Comparison of ENCODE assay signal across 10 cellular contexts in the genomic region with DNA sequence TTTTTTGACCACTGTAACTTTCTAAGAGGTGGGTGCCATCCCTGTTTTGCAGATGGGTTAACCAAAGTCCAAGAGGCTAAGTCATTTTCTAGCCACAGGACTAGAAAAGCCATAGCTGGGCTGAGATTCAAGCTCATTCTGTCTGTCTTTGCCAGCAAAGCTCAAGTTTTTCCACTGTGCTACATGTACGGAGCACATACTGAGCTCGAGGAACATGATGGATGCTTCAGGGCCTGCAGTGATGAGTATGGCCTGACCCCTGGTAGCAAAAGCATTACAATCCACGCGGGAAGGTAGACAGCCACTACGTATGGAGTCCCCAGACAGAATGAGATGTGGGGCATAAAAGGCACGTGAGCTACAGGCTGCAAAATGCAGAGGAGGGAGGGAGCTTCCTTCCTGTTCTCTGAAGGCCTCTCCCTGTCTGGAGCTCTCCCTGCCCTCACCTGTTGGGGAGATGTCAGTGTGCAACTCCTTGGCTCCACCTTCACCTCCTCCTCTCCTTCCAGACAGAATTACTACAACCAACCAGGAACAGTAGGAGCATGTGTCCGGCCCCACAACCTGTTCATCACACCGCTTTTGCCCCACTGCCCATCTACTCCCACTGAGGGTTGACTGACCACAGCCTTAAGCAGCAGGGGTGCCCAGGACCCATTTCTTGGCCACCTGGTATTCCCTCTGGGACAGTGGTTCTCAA. TPM values are rescaled to one million over a fixed set of nuclear protein-coding genes. Genes with fewer than 3 reads are reported as not detected.
DNase-seq lines count a peak whose midpoint lies in the region; ATAC-seq and TF ChIP-seq lines count a peak whose summit lies in the region.
"Had no signal": no experiment of that assay in that cellular context is flagged by ENCODE, and none has a peak within 500 bp of the region (broad histone marks: within the 10 kb centered on the region; RNA-seq: fewer than 3 reads in every experiment).

No MANE protein-coding gene starts in this region.

- intact Hi-C loops in activated CD4-positive, alpha-beta T cell treated with anti-CD3 and anti-CD28 coated beads, Interleukin-2, amount 10 ng/mL, durations not matched to agents 24 days and 14 days (cut with micrococcal nuclease), result no loop called here

- TF ChIP-seq CTCF in foreskin keratinocyte (conservative IDR thresholded peaks at IDR 0.05) (no peak), foreskin fibroblast (IDR thresholded peaks at IDR 0.05; ENCODE audit: low read depth, low read length) (no peak)

- no peaks in the 10 kb centered on the region for H3K27me3 Mint-ChIP-seq in activated CD4-positive, alpha-beta T cell treated with anti-CD3 and anti-CD28 coated beads, Interleukin-2, amount 10 ng/mL, durations not matched to agents 24 days and 14 days
- H3K27me3 Mint-ChIP-seq in T-helper 2 cell treated with Interferon-gamma antibody and Interleukin-4, amounts not matched to agents 5 μg/mL and 100 μg/mL, for 36 hours (ENCODE audit: low read depth), result no peaks in the 10 kb centered on the region
- no peaks in the 10 kb centered on the region for H3K27me3 Mint-ChIP-seq in stimulated activated memory B cell treated with anti-CD40 and anti-IgM and Interleukin-4, amounts not matched to agents 10 μg/mL and 1 μg/mL and 100 μg/mL, for 72 hours

- H3K4me1 Mint-ChIP-seq in activated CD4-positive, alpha-beta T cell treated with anti-CD3 and anti-CD28 coated beads, Interleukin-2, amount 10 ng/mL, durations not matched to agents 24 days and 14 days, result peaks cover 75% of the 10 kb centered on the region
- peaks cover 68% of the 10 kb centered on the region for H3K4me1 Mint-ChIP-seq in T-helper 2 cell treated with Interferon-gamma antibody and Interleukin-4, amounts not matched to agents 5 μg/mL and 100 μg/mL, for 36 hours (ENCODE audit: low read depth)
- H3K4me1 Mint-ChIP-seq in stimulated activated memory B cell treated with anti-CD40 and anti-IgM and Interleukin-4, amounts not matched to agents 10 μg/mL and 1 μg/mL and 100 μg/mL, for 72 hours, result peaks cover 94% of the 10 kb centered on the region

- H3K27ac ChIP-seq in foreskin keratinocyte, result peak overlapping the region; percentile 85

- H3K36me3 Mint-ChIP-seq in activated CD4-positive, alpha-beta T cell treated with anti-CD3 and anti-CD28 coated beads, Interleukin-2, amount 10 ng/mL, durations not matched to agents 24 days and 14 days (ENCODE audit: low read depth), result peaks cover 10% of the 10 kb centered on the region
- H3K36me3 Mint-ChIP-seq in T-helper 2 cell treated with Interferon-gamma antibody and Interleukin-4, amounts not matched to agents 5 μg/mL and 100 μg/mL, for 36 hours (ENCODE audit: low read depth), result peaks cover 19% of the 10 kb centered on the region
- H3K36me3 Mint-ChIP-seq in stimulated activated memory B cell treated with anti-CD40 and anti-IgM and Interleukin-4, amounts not matched to agents 10 μg/mL and 1 μg/mL and 100 μg/mL, for 72 hours, result peaks cover 5% of the 10 kb centered on the region

- ATAC-seq in foreskin keratinocyte, result peak; percentile 45
- ATAC-seq in stimulated activated memory B cell treated with anti-CD40 and anti-IgM and Interleukin-4, amounts not matched to agents 10 μg/mL and 1 μg/mL and 100 μg/mL, for 72 hours, result no peak

- no peak overlapping the region for H3K4me3 ChIP-seq in foreskin fibroblast (ENCODE audit: low read depth in 1 of 2, low read length in 2 of 2)

- no peaks in the 10 kb centered on the region for H3K27me3 ChIP-seq in foreskin keratinocyte

- H3K4me1 ChIP-seq in foreskin keratinocyte, result peaks cover 50% of the 10 kb centered on the region

- peak; percentile 65 for DNase-seq in activated CD4-positive, alpha-beta T cell treated with anti-CD3 and anti-CD28 coated beads, Interleukin-2, amount 10 ng/mL, durations not matched to agents 24 days and 14 days
- no peak for DNase-seq in activated CD4-positive, alpha-beta T cell treated with anti-CD3 and anti-CD28 coated beads, Interleukin-2, amount 50 U/mL, for 48 hours
- no peak for DNase-seq in T-helper 2 cell treated with Interferon-gamma antibody and Interleukin-4, amounts not matched to agents 5 μg/mL and 100 μg/mL, for 36 hours (ENCODE audit: low spot score)
- DNase-seq in foreskin keratinocyte (no peak), retina (no peak), foreskin fibroblast (no peak), ecto neural progenitor cell (ENCODE audit: low spot score) (no peak)
- DNase-seq: NCI-H1048, small intestine had no signal

- H3K27ac Mint-ChIP-seq in activated CD4-positive, alpha-beta T cell treated with anti-CD3 and anti-CD28 coated beads, Interleukin-2, amount 10 ng/mL, durations not matched to agents 24 days and 14 days, result peak overlapping the region; percentile 58
- peak overlapping the region; percentile 87 for H3K27ac Mint-ChIP-seq in T-helper 2 cell treated with Interferon-gamma antibody and Interleukin-4, amounts not matched to agents 5 μg/mL and 100 μg/mL, for 36 hours
- peak overlapping the region; percentile 71 for H3K27ac Mint-ChIP-seq in stimulated activated memory B cell treated with anti-CD40 and anti-IgM and Interleukin-4, amounts not matched to agents 10 μg/mL and 1 μg/mL and 100 μg/mL, for 72 hours

- peak overlapping the region; percentile 75 for H3K4me3 Mint-ChIP-seq in activated CD4-positive, alpha-beta T cell treated with anti-CD3 and anti-CD28 coated beads, Interleukin-2, amount 10 ng/mL, durations not matched to agents 24 days and 14 days
- peak overlapping the region; percentile 57 for H3K4me3 Mint-ChIP-seq in T-helper 2 cell treated with Interferon-gamma antibody and Interleukin-4, amounts not matched to agents 5 μg/mL and 100 μg/mL, for 36 hours
- H3K4me3 Mint-ChIP-seq in stimulated activated memory B cell treated with anti-CD40 and anti-IgM and Interleukin-4, amounts not matched to agents 10 μg/mL and 1 μg/mL and 100 μg/mL, for 72 hours, result no peak overlapping the region

- no peaks in the 10 kb centered on the region for H3K9me3 Mint-ChIP-seq in activated CD4-positive, alpha-beta T cell treated with anti-CD3 and anti-CD28 coated beads, Interleukin-2, amount 10 ng/mL, durations not matched to agents 24 days and 14 days
- H3K9me3 Mint-ChIP-seq in T-helper 2 cell treated with Interferon-gamma antibody and Interleukin-4, amounts not matched to agents 5 μg/mL and 100 μg/mL, for 36 hours, result no peaks in the 10 kb centered on the region
- no peaks in the 10 kb centered on the region for H3K9me3 Mint-ChIP-seq in stimulated activated memory B cell treated with anti-CD40 and anti-IgM and Interleukin-4, amounts not matched to agents 10 μg/mL and 1 μg/mL and 100 μg/mL, for 72 hours

RNA-seq across cellular contexts. Expression of a gene that starts 16.4 kb away (rescaled TPM):
- 14.7 and 15.4 TPM in 2 replicates for total RNA-seq in activated CD4-positive, alpha-beta T cell treated with anti-CD3 and anti-CD28 coated beads, Interleukin-2, amount 10 ng/mL, durations not matched to agents 24 days and 14 days
- total RNA-seq in foreskin keratinocyte, result 12.3 and 12.4 TPM in 2 replicates
- 11.2 and 11.3 TPM in 2 replicates for polyA plus RNA-seq in foreskin keratinocyte

RNA-seq across cellular contexts. Expression of a gene that starts 31.8 kb away (rescaled TPM):
- 0.16 and 0.19 TPM in 2 replicates for total RNA-seq in activated CD4-positive, alpha-beta T cell treated with anti-CD3 and anti-CD28 coated beads, Interleukin-2, amount 10 ng/mL, durations not matched to agents 24 days and 14 days
- 0.17 and 0.74 TPM in 2 replicates for total RNA-seq in foreskin keratinocyte
- polyA plus RNA-seq in foreskin keratinocyte, result 0.25 and 0.48 TPM in 2 replicates

RNA-seq across cellular contexts. Expression of a gene that starts 52.9 kb away (rescaled TPM):
- total RNA-seq in activated CD4-positive, alpha-beta T cell treated with anti-CD3 and anti-CD28 coated beads, Interleukin-2, amount 10 ng/mL, durations not matched to agents 24 days and 14 days, result 0.77 and 1.3 TPM in 2 replicates
- total RNA-seq in foreskin keratinocyte, result 45.0 and 55.8 TPM in 2 replicates
- polyA plus RNA-seq in foreskin keratinocyte, result 55.4 and 65.9 TPM in 2 replicates

Comparison
In these comparisons a context has a peak if more than half of its experiments do, and no peak if none do; other contexts are left out.
1. RNA of a gene that starts 52.9 kb away (total RNA-seq): 45.0 to 55.8 TPM in foreskin keratinocyte; 0.77 to 1.3 TPM in activated CD4-positive, alpha-beta T cell treated with anti-CD3 and anti-CD28 coated beads, Interleukin-2, amount 10 ng/mL, durations not matched to agents 24 days and 14 days; every median in the first group is over 10 times any median in the second.
2. Peak in every context shown above with its lines, with median percentiles within 50 percentile points of each other: H3K27ac Mint-ChIP-seq.